In genomic region chr7:111954474-111955311, GRCh38 we compare ENCODE assay signal across 16 cellular contexts.
DNase-seq lines count a peak whose midpoint lies in the region; ATAC-seq and TF ChIP-seq lines count a peak whose summit lies in the region.
"Had no signal": no experiment of that assay in that cellular context is flagged by ENCODE, and none has a peak within 500 bp of the region (broad histone marks: within the 10 kb centered on the region; RNA-seq: fewer than 3 reads in every experiment).

No MANE protein-coding gene starts in this region.

- H3K36me3 ChIP-seq in heart right ventricle (no peaks in the 10 kb centered on the region), right atrium auricular region (no peaks in the 10 kb centered on the region), vagina (no peaks in the 10 kb centered on the region)
- H3K36me3 ChIP-seq: esophagus muscularis mucosa, Peyer's patch had no signal

- H3K9me3 ChIP-seq in heart right ventricle, result no peaks in the 10 kb centered on the region
- no peaks in the 10 kb centered on the region for H3K9me3 ChIP-seq in right atrium auricular region
- no peaks in the 10 kb centered on the region for H3K9me3 ChIP-seq in vagina
- H3K9me3 ChIP-seq: A549, esophagus muscularis mucosa, mucosa of descending colon, Peyer's patch had no signal

- no peak for TF ChIP-seq POLR2A in vagina (IDR thresholded peaks at IDR 0.05)

- in situ Hi-C loops in GM13977 (cut with MboI; ENCODE audit: low pct_unique_long_range_greater_than_20kb, low sequenced_read_pairs, unreplicated experiment), result no loop called here

- H3K27ac ChIP-seq in heart right ventricle, result peak overlapping the region in 7 of 10 donors; percentile 18 to 70 (median 51)
- peak overlapping the region in 1 of 2 donors; percentile 23 for H3K27ac ChIP-seq in right atrium auricular region
- H3K27ac ChIP-seq in vagina, result peak overlapping the region; percentile 28
- H3K27ac ChIP-seq: Peyer's patch had no signal

- ATAC-seq in heart right ventricle, result peak; percentile 21 to 61 (median 35)
- no peak for ATAC-seq in GM18868 (IDR thresholded peaks at IDR 0.05; ENCODE audit: unreplicated experiment)
- ATAC-seq: GM12878, mucosa of descending colon had no signal

- WGBS in heart right ventricle, 2 donors, result 82 to 83% methylated on average over 15 of the region's 15 CpGs

- no peak for DNase-seq in heart right ventricle
- no peak for DNase-seq in right atrium auricular region (ENCODE audit: low spot score)
- DNase-seq in globus pallidus (ENCODE audit: low spot score), result peak; percentile 57
- peak; percentile 13 for DNase-seq in mucosa of gallbladder (ENCODE audit: low spot score)
- DNase-seq in vagina (ENCODE audit: extremely low spot score in 2 of 2), result no peak
- DNase-seq in activated CD8-positive, alpha-beta memory T cell treated with anti-CD3 and anti-CD28 coated beads for 24 hours, result no peak
- DNase-seq in GM13977 (ENCODE audit: low spot score), result no peak
- DNase-seq: activated gamma-delta T cell, cortex of kidney, mucosa of descending colon, NCI-H524 treated with DMSO at 0.1 percent for 48 hours, Peyer's patch had no signal

- H3K4me1 ChIP-seq in heart right ventricle, result peaks cover 5 to 58% (median 39%) of the 10 kb centered on the region in 9 donors
- H3K4me1 ChIP-seq in right atrium auricular region, result peaks cover 0 to 33% of the 10 kb centered on the region in 2 donors
- H3K4me1 ChIP-seq in vagina, result peaks cover 15% of the 10 kb centered on the region
- H3K4me1 ChIP-seq: Peyer's patch had no signal

- H3K4me3 ChIP-seq in heart right ventricle (no peak overlapping the region), right atrium auricular region (no peak overlapping the region), vagina (no peak overlapping the region)
- H3K4me3 ChIP-seq: A549, esophagus muscularis mucosa, GM12878, mucosa of descending colon, Peyer's patch had no signal

- H3K27me3 ChIP-seq in heart right ventricle, result no peaks in the 10 kb centered on the region
- no peaks in the 10 kb centered on the region for H3K27me3 ChIP-seq in right atrium auricular region
- no peaks in the 10 kb centered on the region for H3K27me3 ChIP-seq in vagina
- H3K27me3 ChIP-seq: esophagus muscularis mucosa, Peyer's patch had no signal

- TF ChIP-seq CTCF in heart right ventricle (IDR thresholded peaks at IDR 0.05), result no peak
- no peak for TF ChIP-seq CTCF in right atrium auricular region (IDR thresholded peaks at IDR 0.05)
- TF ChIP-seq CTCF in vagina (IDR thresholded peaks at IDR 0.05), result no peak
- TF ChIP-seq CTCF in GM13977 (IDR thresholded peaks at IDR 0.05; ENCODE audit: extremely low read depth, insufficient read depth, missing control alignments), result no peak

- intact Hi-C loops in heart right ventricle (cut with DNase I), result loop anchor here in 8 of 10 donors (5.0 to 10.0 kb wide), 6 partner anchors 250 to 540 kb away; partner anchors contain the start of genes DOCK4 (in 5 of the 8) and ZNF277 (in 5 of the 8)
- intact Hi-C loops in vagina (cut with DNase I), result no loop called here

Comparison
In these comparisons a context has a peak if more than half of its experiments do, and no peak if none do; other contexts are left out.
1. DNase-seq: peak in globus pallidus (single experiment) and mucosa of gallbladder (single experiment); none in heart right ventricle (0 of 2), right atrium auricular region (single experiment), vagina (0 of 2), activated CD8-positive, alpha-beta memory T cell treated with anti-CD3 and anti-CD28 coated beads for 24 hours (single experiment) and GM13977 (single experiment).